In genomic region chr11:114091791-114092397, GRCh38 we compare ENCODE assay signal across 15 cellular contexts. TPM values are rescaled to one million over a fixed set of nuclear protein-coding genes. Genes with fewer than 3 reads are reported as not detected.
DNase-seq lines count a peak whose midpoint lies in the region; ATAC-seq, FAIRE-seq and TF ChIP-seq lines count a peak whose summit lies in the region.
"Had no signal": no experiment of that assay in that cellular context is flagged by ENCODE, and none has a peak within 500 bp of the region (broad histone marks: within the 10 kb centered on the region; RNA-seq: fewer than 3 reads in every experiment).

No MANE protein-coding gene starts in this region.

- H3K9ac ChIP-seq in astrocyte (ENCODE audit: low read length): no peak overlapping the region
- no peak overlapping the region for H3K9ac ChIP-seq in smooth muscle cell (ENCODE audit: low read depth)

- no peaks in the 10 kb centered on the region for H3K36me3 ChIP-seq in astrocyte (ENCODE audit: insufficient read depth, low read length)
- H3K36me3 ChIP-seq in testis (ENCODE audit: low read depth, missing control alignments): no peaks in the 10 kb centered on the region
- no peaks in the 10 kb centered on the region for H3K36me3 ChIP-seq in smooth muscle cell (ENCODE audit: low read depth)

- H3K27ac Mint-ChIP-seq in CD14-positive monocyte: peak overlapping the region in 1 of 7 donors; percentile 39
- peak overlapping the region; percentile 69 for H3K27ac Mint-ChIP-seq in astrocyte (ENCODE audit: unreplicated experiment)
- H3K27ac Mint-ChIP-seq: activated CD4-positive, alpha-beta memory T cell treated with anti-CD3 and anti-CD28 coated beads for 36 hours; B cell; IgD-negative memory B cell had no signal

- peaks cover 16% of the 10 kb centered on the region for H3K27me3 ChIP-seq in astrocyte (ENCODE audit: insufficient read depth, low read length)
- H3K27me3 ChIP-seq in testis: no peaks in the 10 kb centered on the region
- H3K27me3 ChIP-seq in smooth muscle cell (ENCODE audit: low read depth): peaks cover 13% of the 10 kb centered on the region

- H3K4me3 ChIP-seq in astrocyte (ENCODE audit: insufficient read depth, low read depth, low read length) (no peak overlapping the region), testis (no peak overlapping the region), smooth muscle cell (no peak overlapping the region)

- DNase-seq in CD14-positive monocyte (ENCODE audit: low spot score) (no peak), astrocyte (ENCODE audit: low read depth) (no peak), left lobe of liver (ENCODE audit: low spot score) (no peak), sciatic nerve (ENCODE audit: low spot score) (no peak), testis (no peak), smooth muscle cell (lab: John Stamatoyannopoulos, UW; ENCODE audit: unreplicated experiment) (no peak)
- DNase-seq: activated CD4-positive, alpha-beta memory T cell treated with anti-CD3 and anti-CD28 coated beads for 36 hours; effector memory CD8-positive, alpha-beta T cell; NCI-H1930; T-helper 1 cell had no signal

- FAIRE-seq in astrocyte (lab: Jason Lieb, UNC): no peak

- H3K4me1 ChIP-seq in astrocyte (ENCODE audit: insufficient read depth, low read length) (no peaks in the 10 kb centered on the region), testis (peaks cover 23% of the 10 kb centered on the region), smooth muscle cell (ENCODE audit: low read depth) (peaks cover 44% of the 10 kb centered on the region)

- TF ChIP-seq CTCF in CD14-positive monocyte (IDR thresholded peaks at IDR 0.05) (no peak), astrocyte (IDR thresholded peaks at IDR 0.05; ENCODE audit: insufficient read depth, low read depth, low read length) (no peak), testis (IDR thresholded peaks at IDR 0.05) (no peak), smooth muscle cell (IDR thresholded peaks at IDR 0.05; ENCODE audit: borderline replicate concordance, insufficient read depth, poor library complexity, severe bottlenecking) (no peak)

- H3K27me3 Mint-ChIP-seq in CD14-positive monocyte (ENCODE audit: low read depth in 3 of 3): peaks cover 2 to 5% (median 5%) of the 10 kb centered on the region in 3 donors
- peaks cover 11% of the 10 kb centered on the region for H3K27me3 Mint-ChIP-seq in astrocyte (ENCODE audit: low read depth, unreplicated experiment)
- H3K27me3 Mint-ChIP-seq: activated CD4-positive, alpha-beta memory T cell treated with anti-CD3 and anti-CD28 coated beads for 36 hours had no signal

- no peaks in the 10 kb centered on the region for H3F3A ChIP-seq in smooth muscle cell (ENCODE audit: low read depth)

- H3K79me2 ChIP-seq in astrocyte (ENCODE audit: insufficient read depth, low read length) (no peaks in the 10 kb centered on the region), smooth muscle cell (ENCODE audit: low read depth) (no peaks in the 10 kb centered on the region)

- intact Hi-C loops in CD14-positive monocyte (cut with micrococcal nuclease) (no loop called here), sciatic nerve (cut with DNase I) (no loop called here), testis (cut with DNase I; ENCODE audit: low total_unique reads) (no loop called here)

- H3K27ac ChIP-seq in astrocyte (ENCODE audit: low read depth, low read length) (no peak overlapping the region), testis (no peak overlapping the region), smooth muscle cell (ENCODE audit: low read depth) (no peak overlapping the region)

- no peaks in the 10 kb centered on the region for H4K20me1 ChIP-seq in astrocyte (ENCODE audit: insufficient read depth, low read length)
- no peaks in the 10 kb centered on the region for H4K20me1 ChIP-seq in smooth muscle cell (ENCODE audit: low read depth)

- H3K4me1 Mint-ChIP-seq in CD14-positive monocyte (peaks cover 53% of the 10 kb centered on the region), astrocyte (ENCODE audit: low read depth, unreplicated experiment) (peaks cover 15% of the 10 kb centered on the region)

- WGBS in testis, 2 donors: 64 to 86% methylated on average over 9 to 15 of the region's 15 CpGs
- WGBS in smooth muscle cell (ENCODE audit: low lambda C conversion rate): 62% methylated on average over 15 of the region's 15 CpGs

- H2AFZ ChIP-seq in astrocyte (ENCODE audit: low read depth, low read length): no peak overlapping the region
- no peak overlapping the region for H2AFZ ChIP-seq in smooth muscle cell (ENCODE audit: low read depth)

- peaks cover 0 to 5% of the 10 kb centered on the region in 2 donors for H3K36me3 Mint-ChIP-seq in CD14-positive monocyte
- H3K36me3 Mint-ChIP-seq in astrocyte (ENCODE audit: low read depth, unreplicated experiment): no peaks in the 10 kb centered on the region
- H3K36me3 Mint-ChIP-seq: activated CD4-positive, alpha-beta memory T cell treated with anti-CD3 and anti-CD28 coated beads for 36 hours; activated naive CD4-positive, alpha-beta T cell treated with anti-CD3 and anti-CD28 coated beads, Interleukin-2, amount 50 U/mL, for 72 hours had no signal

- ATAC-seq in left lobe of liver (peak; percentile 9), sciatic nerve (peak; percentile 27), HG02884 (IDR thresholded peaks at IDR 0.05; ENCODE audit: unreplicated experiment) (no peak), GM18498 (IDR thresholded peaks at IDR 0.05; ENCODE audit: unreplicated experiment) (no peak)
- ATAC-seq: activated naive CD4-positive, alpha-beta T cell treated with anti-CD3 and anti-CD28 coated beads, Interleukin-2, amount 50 U/mL, for 72 hours; effector memory CD8-positive, alpha-beta T cell had no signal

- no peak overlapping the region for H3K4me2 ChIP-seq in astrocyte (ENCODE audit: low read length)
- no peak overlapping the region for H3K4me2 ChIP-seq in smooth muscle cell

- TF ChIP-seq POLR2A in testis (IDR thresholded peaks at IDR 0.05): no peak

- H3K9me3 ChIP-seq in astrocyte (ENCODE audit: insufficient read depth, low read depth, low read length) (no peaks in the 10 kb centered on the region), testis (no peaks in the 10 kb centered on the region), smooth muscle cell (replicated peaks; ENCODE audit: low read depth) (no peaks in the 10 kb centered on the region)

- H3K9me3 Mint-ChIP-seq in CD14-positive monocyte (peaks cover 0 to 2% (median 0%) of the 10 kb centered on the region in 7 donors), astrocyte (ENCODE audit: unreplicated experiment) (peaks cover 1% of the 10 kb centered on the region)
- H3K9me3 Mint-ChIP-seq: activated CD4-positive, alpha-beta memory T cell treated with anti-CD3 and anti-CD28 coated beads for 36 hours; activated naive CD4-positive, alpha-beta T cell treated with anti-CD3 and anti-CD28 coated beads, Interleukin-2, amount 50 U/mL, for 72 hours; effector memory CD8-positive, alpha-beta T cell; IgD-negative memory B cell had no signal

- H3K4me3 Mint-ChIP-seq in CD14-positive monocyte (peak overlapping the region; percentile 32 to 73), astrocyte (ENCODE audit: unreplicated experiment) (no peak overlapping the region)
- H3K4me3 Mint-ChIP-seq: activated CD4-positive, alpha-beta memory T cell treated with anti-CD3 and anti-CD28 coated beads for 36 hours; B cell had no signal

RNA-seq across cellular contexts. Expression of gene ZBTB16, which starts 32.4 kb away (rescaled TPM):
- 1 to 10 TPM; 4.1 to 8.3 TPM for polyA plus RNA-seq in CD14-positive monocyte
- total RNA-seq in astrocyte: 0.36 and 0.50 TPM in 2 replicates
- 160 TPM for total RNA-seq in left lobe of liver
- total RNA-seq in sciatic nerve: 22.7 TPM
- 10 to 100 TPM; 51.5 to 88.5 TPM for total RNA-seq in testis
- polyA plus RNA-seq in testis (ENCODE audit: insufficient read depth, low read depth, low replicate concordance): 11.4 TPM
- total RNA-seq in smooth muscle cell: not detected in 2 replicates
- 0.50 TPM in 1 of 2 replicates, not detected in the other for polyA plus RNA-seq in smooth muscle cell

Comparison
In these comparisons a context has a peak if more than half of its experiments do, and no peak if none do; other contexts are left out.
1. ATAC-seq: peak in left lobe of liver (single experiment) and sciatic nerve (single experiment); none in HG02884 (single experiment) and GM18498 (single experiment).
2. RNA of gene ZBTB16, which starts 32.4 kb away (total RNA-seq): 160 TPM in left lobe of liver (single experiment), 51.5 to 88.5 TPM in testis and 22.7 TPM in sciatic nerve (single experiment); 0.36 to 0.50 TPM in astrocyte and not detected in smooth muscle cell; every median in the first group is over 10 times any median in the second.